ENCODE assay signal across 34 cellular contexts in genomic region chr5:92496545-92496944, GRCh38.
DNase-seq lines count a peak whose midpoint lies in the region; ATAC-seq, FAIRE-seq and TF ChIP-seq lines count a peak whose summit lies in the region.
"Had no signal": no experiment of that assay in that cellular context is flagged by ENCODE, and none has a peak within 500 bp of the region (broad histone marks: within the 10 kb centered on the region; RNA-seq: fewer than 3 reads in every experiment).

No MANE protein-coding gene starts in this region.

- H3K4me3 ChIP-seq in HepG2 (replicated peaks in 1 of 3; ENCODE audit: insufficient read depth in 1 of 3, low read depth in 2 of 3, low read length in 3 of 3) (no peak overlapping the region), right lobe of liver (no peak overlapping the region), A549 (no peak overlapping the region), IMR-90 (ENCODE audit: insufficient read depth, low read depth, low read length) (no peak overlapping the region), K562 (no peak overlapping the region), esophagus squamous epithelium (no peak overlapping the region)
- H3K4me3 ChIP-seq: BLaER1; BLaER1 treated with 17β-estradiol and CSF1 and Interleukin-3, amounts not matched to agents 10 nM and 100 nM had no signal

- intact Hi-C loops in HepG2 (cut with micrococcal nuclease; ENCODE audit: unreplicated experiment) (no loop called here), right lobe of liver (cut with DNase I) (no loop called here), IMR-90 (cut with micrococcal nuclease) (no loop called here), K562 (cut with micrococcal nuclease) (no loop called here), esophagus squamous epithelium (cut with DNase I) (no loop called here)

- DNase-seq in HepG2 (ENCODE audit: low spot score) (no peak), right lobe of liver (no peak), A549 (ENCODE audit: low read depth in 1 of 2, low spot score in 1 of 2) (no peak), IMR-90 (no peak), K562 (ENCODE audit: extremely low read depth in 1 of 4, low spot score in 3 of 4) (no peak), esophagus squamous epithelium (lab: John Stamatoyannopoulos, UW) (no peak), KBM-7 (no peak)
- DNase-seq: 8988T; ACHN; AML-193; BE2C; C1 segment of cervical spinal cord; Caco-2; Calu3; CD4-positive, alpha-beta memory T cell; CD4-positive, alpha-beta T cell; CD4-positive, CD25-positive, alpha-beta regulatory T cell; CD8-positive, alpha-beta memory T cell; CD8-positive, alpha-beta T cell; COR-L47; DMS 273 treated with DMSO at 0.1 percent for 48 hours; DMS153; DMS53; DMS79; DMS79 treated with DMSO at 0.1 percent for 48 hours; DND-41; EL had no signal

- H2AFZ ChIP-seq in HepG2 (ENCODE audit: low read length) (no peak overlapping the region), IMR-90 (replicated peaks; ENCODE audit: low read length, poor library complexity) (no peak overlapping the region), K562 (ENCODE audit: low read depth, low read length) (no peak overlapping the region)

- TF ChIP-seq RAD21 in HepG2 (CRISPR knock-in tag; IDR thresholded peaks at IDR 0.05) (no peak), A549 (conservative IDR thresholded peaks at IDR 0.05 in 1 of 2, IDR thresholded peaks at IDR 0.05 in 1 of 2) (no peak), IMR-90 (IDR thresholded peaks at IDR 0.05; ENCODE audit: low read length) (no peak), K562 (CRISPR knock-in tag; conservative IDR thresholded peaks at IDR 0.05 in 1 of 2, IDR thresholded peaks at IDR 0.05 in 1 of 2) (no peak)

- dilution Hi-C loops in IMR-90 (cut with HindIII; ENCODE audit: low sequenced_read_pairs, unreplicated experiment): no loop called here

- H4K91ac ChIP-seq in IMR-90 (ENCODE audit: insufficient read depth, low read depth, low read length): no peak overlapping the region

- H3K14ac ChIP-seq in IMR-90 (replicated peaks; ENCODE audit: low read depth, low read length): no peak overlapping the region

- H2BK15ac ChIP-seq in IMR-90 (ENCODE audit: low read depth, low read length): no peak overlapping the region

- TF ChIP-seq POLR2A in HepG2 (IDR thresholded peaks at IDR 0.05; ENCODE audit: insufficient read depth in 1 of 2, low read depth in 2 of 2, low read length in 2 of 2): no peak
- TF ChIP-seq POLR2A in right lobe of liver (IDR thresholded peaks at IDR 0.05): no peak
- TF ChIP-seq POLR2A in A549 (IDR thresholded peaks at IDR 0.05; ENCODE audit: low read length): no peak
- TF ChIP-seq POLR2A in IMR-90 (IDR thresholded peaks at IDR 0.05; ENCODE audit: low read depth, low read length): no peak
- TF ChIP-seq POLR2A in K562 (conservative IDR thresholded peaks at IDR 0.05): no peak
- TF ChIP-seq POLR2A in esophagus squamous epithelium (IDR thresholded peaks at IDR 0.05): no peak

- H3K23ac ChIP-seq in IMR-90 (ENCODE audit: low read depth, low read length): no peak overlapping the region

- H3K9ac ChIP-seq in HepG2 (ENCODE audit: insufficient read depth, low read depth, low read length): no peak overlapping the region
- no peak overlapping the region for H3K9ac ChIP-seq in IMR-90 (ENCODE audit: low read depth, low read length)
- no peak overlapping the region for H3K9ac ChIP-seq in K562 (ENCODE audit: insufficient read depth in 1 of 2, low read depth in 2 of 2, low read length in 2 of 2)
- H3K9ac ChIP-seq: BLaER1; BLaER1 treated with 17β-estradiol and CSF1 and Interleukin-3, amounts not matched to agents 10 nM and 100 nM had no signal

- ATAC-seq in HepG2 (no peak), right lobe of liver (no peak), A549 (no peak), IMR-90 (ENCODE audit: low read depth) (no peak), K562 (no peak), HG03135 (IDR thresholded peaks at IDR 0.05; ENCODE audit: unreplicated experiment) (no peak)
- ATAC-seq: CD8-positive, alpha-beta T cell had no signal

- no peaks in the 10 kb centered on the region for H3K9me1 ChIP-seq in IMR-90 (ENCODE audit: insufficient read depth, low read length)
- H3K9me1 ChIP-seq in K562 (ENCODE audit: control insufficient read depth, insufficient read depth, low read length): no peaks in the 10 kb centered on the region

- H3K4me2 ChIP-seq in HepG2 (ENCODE audit: low read depth, low read length) (no peak overlapping the region), A549 (no peak overlapping the region), IMR-90 (ENCODE audit: low read depth, low read length) (no peak overlapping the region), K562 (ENCODE audit: insufficient read depth, low read length) (no peak overlapping the region)
- H3K4me2 ChIP-seq: BLaER1; BLaER1 treated with 17β-estradiol and CSF1 and Interleukin-3, amounts not matched to agents 10 nM and 100 nM had no signal

- no peak overlapping the region for H2AK5ac ChIP-seq in IMR-90 (ENCODE audit: low read depth, low read length)

- H3K56ac ChIP-seq in IMR-90 (ENCODE audit: extremely low read depth, insufficient read depth, low read length): no peak overlapping the region

- TF ChIP-seq CTCF in HepG2 (CRISPR knock-in tag; IDR thresholded peaks at IDR 0.05) (no peak), right lobe of liver (IDR thresholded peaks at IDR 0.05) (no peak), A549 (IDR thresholded peaks at IDR 0.05) (no peak), IMR-90 (conservative IDR thresholded peaks at IDR 0.05; ENCODE audit: low read depth, low read length) (no peak), K562 (IDR thresholded peaks at IDR 0.05 in 2 of 3, conservative IDR thresholded peaks at IDR 0.05 in 1 of 3; ENCODE audit: insufficient read depth in 2 of 3, low read depth in 1 of 3, low read length in 3 of 3) (no peak), esophagus squamous epithelium (IDR thresholded peaks at IDR 0.05) (no peak)

- in situ Hi-C loops in HepG2 (cut with HindIII; ENCODE audit: extremely low pct_ligation_motif_present, low pct_unique_long_range_greater_than_20kb): no loop called here
- in situ Hi-C loops in IMR-90 (cut with MboI; ENCODE audit: low sequenced_read_pairs): no loop called here
- in situ Hi-C loops in K562 (cut with MboI): no loop called here
- in situ Hi-C loops in KBM-7 (cut with MboI; ENCODE audit: low pct_unique_long_range_greater_than_20kb, low sequenced_read_pairs): no loop called here

- POLR2A ChIA-PET in HepG2 (lab: Yijun Ruan, JAX) (no interaction called here), A549 (lab: Yijun Ruan, JAX) (interaction anchor here (0.5 kb wide), 1 partner anchor 1086 kb away, joined by 3 read pairs; no protein-coding TSS in a partner anchor), IMR-90 (lab: Charles Lee; ENCODE audit: unreplicated experiment) (no interaction called here), K562 (lab: Yijun Ruan, JAX) (no interaction called here)

- CTCF ChIA-PET in HepG2 (lab: Yijun Ruan, JAX; ENCODE audit: low intra/inter-chr PET ratio, low total read pairs) (no interaction called here), A549 (lab: Yijun Ruan, JAX) (no interaction called here), IMR-90 (lab: Yijun Ruan, JAX) (interaction anchor here (0.6 kb wide), 1 partner anchor 139 kb away, joined by 3 read pairs; no protein-coding TSS in a partner anchor), K562 (lab: Yijun Ruan, JAX; ENCODE audit: low intra/inter-chr PET ratio) (no interaction called here)

- no peaks in the 10 kb centered on the region for H3K36me3 ChIP-seq in HepG2 (replicated peaks in 1 of 2; ENCODE audit: control insufficient read depth in 1 of 2, insufficient read depth in 2 of 2, low read length in 2 of 2)
- H3K36me3 ChIP-seq in right lobe of liver: no peaks in the 10 kb centered on the region
- no peaks in the 10 kb centered on the region for H3K36me3 ChIP-seq in IMR-90 (ENCODE audit: control insufficient read depth, insufficient read depth, low read length)
- H3K36me3 ChIP-seq in K562 (ENCODE audit: control insufficient read depth, insufficient read depth, low read length): no peaks in the 10 kb centered on the region
- H3K36me3 ChIP-seq in esophagus squamous epithelium: no peaks in the 10 kb centered on the region
- H3K36me3 ChIP-seq: BE2C; BLaER1; BLaER1 treated with 17β-estradiol and CSF1 and Interleukin-3, amounts not matched to agents 10 nM and 100 nM had no signal

- H2BK120ac ChIP-seq in IMR-90 (ENCODE audit: low read depth, low read length): no peak overlapping the region

- H4K5ac ChIP-seq in IMR-90 (ENCODE audit: low read depth, low read length): no peak overlapping the region

- H4K20me1 ChIP-seq in HepG2 (ENCODE audit: insufficient read depth, low read length) (no peaks in the 10 kb centered on the region; the same call in 1 of the 2 replicates), IMR-90 (ENCODE audit: insufficient read depth, low read length) (no peaks in the 10 kb centered on the region), K562 (replicated peaks; ENCODE audit: control insufficient read depth, insufficient read depth, low read length) (no peaks in the 10 kb centered on the region)
- H4K20me1 ChIP-seq: BLaER1; BLaER1 treated with 17β-estradiol and CSF1 and Interleukin-3, amounts not matched to agents 10 nM and 100 nM had no signal

- no peak overlapping the region for H2AK9ac ChIP-seq in IMR-90 (replicated peaks; ENCODE audit: low read depth, low read length, poor library complexity)

- no TSS peak for BruUV-seq in HepG2 (replicated peaks; lab: Mats Ljungman, UMichigan)
- no TSS peak for BruUV-seq in IMR-90 (replicated peaks; lab: Mats Ljungman, UMichigan)
- no TSS peak for BruUV-seq in K562 (replicated peaks; lab: Mats Ljungman, UMichigan)

- H4K8ac ChIP-seq in IMR-90 (ENCODE audit: low read depth in 2 of 2, low read length in 2 of 2): no peak overlapping the region

- H3K9me3 ChIP-seq in HepG2 (ENCODE audit: low read length): no peaks in the 10 kb centered on the region
- no peaks in the 10 kb centered on the region for H3K9me3 ChIP-seq in right lobe of liver
- H3K9me3 ChIP-seq in A549: no peaks in the 10 kb centered on the region
- H3K9me3 ChIP-seq in IMR-90 (ENCODE audit: control insufficient read depth, insufficient read depth, low read length): no peaks in the 10 kb centered on the region
- no peaks in the 10 kb centered on the region; the same call in 1 of the 2 replicates for H3K9me3 ChIP-seq in K562 (replicated peaks; ENCODE audit: control insufficient read depth, insufficient read depth, low read depth, low read length)
- H3K9me3 ChIP-seq in esophagus squamous epithelium: no peaks in the 10 kb centered on the region
- H3K9me3 ChIP-seq: BE2C; BLaER1; BLaER1 treated with 17β-estradiol and CSF1 and Interleukin-3, amounts not matched to agents 10 nM and 100 nM; Caco-2 had no signal

- no peaks in the 10 kb centered on the region for H3K27me3 ChIP-seq in HepG2 (ENCODE audit: control insufficient read depth in 1 of 2, insufficient read depth in 2 of 2, low read length in 2 of 2)
- no peaks in the 10 kb centered on the region for H3K27me3 ChIP-seq in right lobe of liver
- H3K27me3 ChIP-seq in IMR-90 (ENCODE audit: control insufficient read depth, insufficient read depth, low read length): no peaks in the 10 kb centered on the region
- no peaks in the 10 kb centered on the region for H3K27me3 ChIP-seq in K562 (ENCODE audit: control insufficient read depth in 2 of 2, insufficient read depth in 2 of 2, low read length in 2 of 2)
- no peaks in the 10 kb centered on the region for H3K27me3 ChIP-seq in esophagus squamous epithelium
- H3K27me3 ChIP-seq: BE2C; BLaER1; BLaER1 treated with 17β-estradiol and CSF1 and Interleukin-3, amounts not matched to agents 10 nM and 100 nM had no signal

- TF ChIP-seq EP300 in HepG2 (IDR thresholded peaks at IDR 0.05; ENCODE audit: low read depth in 2 of 2, low read length in 2 of 2): no peak
- no peak for TF ChIP-seq EP300 in HepG2 (CRISPR knock-in tag; IDR thresholded peaks at IDR 0.05; ENCODE audit: borderline replicate concordance)
- no peak for TF ChIP-seq EP300 in A549 (IDR thresholded peaks at IDR 0.05)
- TF ChIP-seq EP300 in K562 (IDR thresholded peaks at IDR 0.05; ENCODE audit: low read length): no peak

- H3K79me1 ChIP-seq in IMR-90 (ENCODE audit: low read depth in 1 of 2, low read length in 2 of 2): no peaks in the 10 kb centered on the region

- no peaks in the 10 kb centered on the region for H3K4me1 ChIP-seq in HepG2 (ENCODE audit: insufficient read depth, low read length)
- H3K4me1 ChIP-seq in right lobe of liver: no peaks in the 10 kb centered on the region
- no peaks in the 10 kb centered on the region for H3K4me1 ChIP-seq in A549
- H3K4me1 ChIP-seq in IMR-90 (ENCODE audit: control insufficient read depth, insufficient read depth, low read length): no peaks in the 10 kb centered on the region
- H3K4me1 ChIP-seq in K562 (replicated peaks in 1 of 2; ENCODE audit: control insufficient read depth in 2 of 2, insufficient read depth in 2 of 2, low read length in 2 of 2): no peaks in the 10 kb centered on the region
- no peaks in the 10 kb centered on the region for H3K4me1 ChIP-seq in esophagus squamous epithelium
- H3K4me1 ChIP-seq: BE2C; BLaER1; BLaER1 treated with 17β-estradiol and CSF1 and Interleukin-3, amounts not matched to agents 10 nM and 100 nM; Caco-2 had no signal

- H2BK5ac ChIP-seq in IMR-90 (ENCODE audit: low read depth, low read length, poor library complexity, severe bottlenecking): no peak overlapping the region

- H3K27ac ChIP-seq in HepG2 (ENCODE audit: extremely low read length, insufficient read depth, low read length): no peak overlapping the region
- no peak overlapping the region for H3K27ac ChIP-seq in right lobe of liver
- no peak overlapping the region for H3K27ac ChIP-seq in A549
- no peak overlapping the region for H3K27ac ChIP-seq in IMR-90 (ENCODE audit: insufficient read depth, low read length)
- H3K27ac ChIP-seq in K562 (ENCODE audit: extremely low read depth, low read depth, low read length): no peak overlapping the region
- H3K27ac ChIP-seq in esophagus squamous epithelium: no peak overlapping the region
- H3K27ac ChIP-seq: 22Rv1; BLaER1; BLaER1 treated with 17β-estradiol and CSF1 and Interleukin-3, amounts not matched to agents 10 nM and 100 nM; C4-2B had no signal

- H3K18ac ChIP-seq in IMR-90 (ENCODE audit: low read depth, low read length): no peak overlapping the region

- FAIRE-seq in HepG2 (lab: Jason Lieb, UNC): no peak
- FAIRE-seq in A549 (lab: Jason Lieb, UNC): no peak
- no peak for FAIRE-seq in K562 (lab: Jason Lieb, UNC)
- FAIRE-seq: A204.1, D721Med had no signal

- H3K79me2 ChIP-seq in HepG2 (ENCODE audit: insufficient read depth, low read length): no peaks in the 10 kb centered on the region
- H3K79me2 ChIP-seq in K562 (ENCODE audit: control insufficient read depth, insufficient read depth, low read length): no peaks in the 10 kb centered on the region

- no peak overlapping the region for H2BK20ac ChIP-seq in IMR-90 (ENCODE audit: low read depth, low read length)

- no peak overlapping the region for H3K4ac ChIP-seq in IMR-90 (ENCODE audit: low read depth, low read length)

Comparison
In these comparisons a context has a peak if more than half of its experiments do, and no peak if none do; other contexts are left out.
1. Of the 241 proteins assayed by ChIP-seq in both HepG2 and K562: peak only in HepG2: MAFF and MAFK; only in K562: CEBPB; in both: none; in neither: 238.